ENCODE assay signal across 15 cellular contexts in genomic region chr9:104025109-104025508, GRCh38.
"Had no signal": no experiment of that assay in that cellular context is flagged by ENCODE, and none has a peak within 500 bp of the region (broad histone marks: within the 10 kb centered on the region; RNA-seq: fewer than 3 reads in every experiment).

No MANE protein-coding gene starts in this region.

- H3K79me2 ChIP-seq: hepatocyte had no signal

- H3K9me3 ChIP-seq: body of pancreas, left ventricle myocardium inferior, pancreas, tibial artery had no signal

- H3K27me3 ChIP-seq: hepatocyte, pancreas, tibial artery had no signal

- H3K27ac ChIP-seq: body of pancreas, coronary artery, hepatocyte, left ventricle myocardium inferior, pancreas, tibial artery had no signal

- DNase-seq: activated CD4-positive, alpha-beta memory T cell treated with anti-CD3 and anti-CD28 coated beads for 36 hours; activated CD4-positive, alpha-beta T cell treated with anti-CD3 and anti-CD28 coated beads for 36 hours; activated effector memory CD4-positive, alpha-beta T cell treated with anti-CD3 and anti-CD28 coated beads, Interleukin-2, amount 50 U/mL, for 16 hours; activated T-cell treated with anti-CD3 and anti-CD28 coated beads, Interleukin-2, amount 50 U/mL, for 24 hours; amygdala; body of pancreas; effector CD4-positive, alpha-beta T cell; left ventricle myocardium inferior; naive thymus-derived CD8-positive, alpha-beta T cell; pancreas; T-helper 2 cell; tibial artery had no signal

- H3K4me1 ChIP-seq: body of pancreas, left ventricle myocardium inferior, pancreas, tibial artery had no signal

- H2AFZ ChIP-seq: hepatocyte had no signal

- H3K4me3 ChIP-seq: body of pancreas, coronary artery, hepatocyte, left ventricle myocardium inferior, pancreas, tibial artery had no signal

- H3K36me3 ChIP-seq: left ventricle myocardium inferior, pancreas, tibial artery had no signal

- ATAC-seq: activated CD4-positive, alpha-beta T cell treated with anti-CD3 and anti-CD28 coated beads for 36 hours; body of pancreas; naive thymus-derived CD8-positive, alpha-beta T cell; pancreas; stimulated activated effector memory CD8-positive, alpha-beta T cell treated with anti-CD3 and anti-CD28 coated beads, Interleukin-12 subunit alpha, Interleukin-12 subunit beta, amount 100 ng/mL, for 72 hours had no signal

- H3K4me2 ChIP-seq: hepatocyte had no signal
